ENCODE assay signal across 19 cellular contexts in genomic region chr3:6264906-6265305, GRCh38.
"Had no signal": no experiment of that assay in that cellular context is flagged by ENCODE, and none has a peak within 500 bp of the region (broad histone marks: within the 10 kb centered on the region; RNA-seq: fewer than 3 reads in every experiment).

No MANE protein-coding gene starts in this region.

- H3K27ac ChIP-seq: coronary artery, dorsolateral prefrontal cortex, esophagus muscularis mucosa, foreskin keratinocyte, gastroesophageal sphincter, heart left ventricle, hepatocyte, left lung, lower lobe of right lung had no signal

- H3K36me3 ChIP-seq: esophagus muscularis mucosa, gastroesophageal sphincter, heart left ventricle, left lung, lower lobe of right lung had no signal

- H3K36me3 Mint-ChIP-seq: naive B cell had no signal

- H3K27me3 ChIP-seq: esophagus muscularis mucosa, foreskin keratinocyte, gastroesophageal sphincter, heart left ventricle, hepatocyte, left lung had no signal

- DNase-seq: dermis blood vessel endothelial cell; dorsolateral prefrontal cortex; effector CD4-positive, alpha-beta T cell; effector memory CD4-positive, alpha-beta T cell; foreskin keratinocyte; heart left ventricle; hypothalamus; left cardiac atrium; left lung; left ventricle myocardium superior; lower lobe of right lung; mesenchymal stem cell; mucosa of descending colon; naive B cell had no signal

- H3K4me1 ChIP-seq: esophagus muscularis mucosa, foreskin keratinocyte, gastroesophageal sphincter, heart left ventricle, left lung, lower lobe of right lung had no signal

- H2AFZ ChIP-seq: hepatocyte had no signal

- ATAC-seq: foreskin keratinocyte, gastroesophageal sphincter, heart left ventricle, left cardiac atrium, left lung, left ventricle myocardium superior, lower lobe of right lung, mucosa of descending colon had no signal

- H3K79me2 ChIP-seq: hepatocyte had no signal

- H3K4me2 ChIP-seq: hepatocyte had no signal

- H3K4me3 Mint-ChIP-seq: mesothelial cell of epicardium had no signal

- H3K4me1 Mint-ChIP-seq: mesothelial cell of epicardium, naive B cell had no signal

- H3K4me3 ChIP-seq: coronary artery, dorsolateral prefrontal cortex, esophagus muscularis mucosa, gastroesophageal sphincter, heart left ventricle, hepatocyte, left lung, lower lobe of right lung, mucosa of descending colon had no signal

- H3K27ac Mint-ChIP-seq: mesothelial cell of epicardium, naive B cell had no signal
